In the genomic region with DNA sequence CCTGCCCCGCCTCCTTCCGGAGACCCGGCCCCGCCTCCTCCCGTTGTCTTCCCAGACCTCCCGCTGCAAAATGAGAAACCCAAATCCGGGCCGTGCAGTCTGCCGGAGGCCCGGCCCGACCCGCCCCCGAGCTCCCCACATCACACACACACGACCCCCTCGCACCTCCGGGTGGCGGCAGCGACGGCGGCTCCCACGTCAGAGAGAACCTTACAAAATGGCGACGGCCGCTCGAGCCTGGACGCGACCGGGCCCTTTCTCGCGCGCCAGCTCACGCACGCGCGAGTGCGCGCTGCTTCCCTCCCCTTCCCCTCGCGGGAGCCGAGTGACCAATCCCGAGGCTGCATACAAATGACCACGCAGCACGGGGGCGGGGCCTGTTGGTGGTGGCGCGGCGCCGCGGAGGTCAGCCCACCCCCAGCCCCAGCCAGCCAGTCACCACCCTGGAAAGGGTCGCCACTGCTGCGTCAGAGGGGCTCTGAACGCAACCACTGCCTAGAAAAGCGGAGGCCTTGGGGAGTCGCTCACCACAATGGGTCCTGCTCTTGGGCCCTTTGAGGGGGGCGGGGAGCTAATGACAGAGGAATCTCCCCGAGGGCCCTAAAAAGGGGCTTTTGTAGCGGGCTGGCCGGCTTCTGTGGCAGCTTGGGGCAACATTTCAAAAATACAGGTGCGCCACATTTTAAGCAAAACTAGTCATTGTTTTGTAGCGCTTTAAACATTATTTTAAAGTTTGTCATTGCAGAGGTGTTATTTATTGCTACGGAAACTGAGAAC, we compare ENCODE assay signal across 8 cellular contexts. TPM values are rescaled to one million over a fixed set of nuclear protein-coding genes. Genes with fewer than 3 reads are reported as not detected.
DNase-seq lines count a peak whose midpoint lies in the region; ATAC-seq and TF ChIP-seq lines count a peak whose summit lies in the region.

A gene with protein sequence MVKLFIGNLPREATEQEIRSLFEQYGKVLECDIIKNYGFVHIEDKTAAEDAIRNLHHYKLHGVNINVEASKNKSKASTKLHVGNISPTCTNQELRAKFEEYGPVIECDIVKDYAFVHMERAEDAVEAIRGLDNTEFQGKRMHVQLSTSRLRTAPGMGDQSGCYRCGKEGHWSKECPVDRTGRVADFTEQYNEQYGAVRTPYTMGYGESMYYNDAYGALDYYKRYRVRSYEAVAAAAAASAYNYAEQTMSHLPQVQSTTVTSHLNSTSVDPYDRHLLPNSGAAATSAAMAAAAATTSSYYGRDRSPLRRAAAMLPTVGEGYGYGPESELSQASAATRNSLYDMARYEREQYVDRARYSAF (minus strand): TSS at position 289 of the 777 bp plus-strand sequence. CDS start 808 bp downstream, outside the sequence.

- peak; percentile 82 for ATAC-seq in HG02623 (IDR thresholded peaks at IDR 0.05; ENCODE audit: unreplicated experiment)
- ATAC-seq in SK-N-SH treated with all-trans-retinoic acid at 6 μM for 48 hours: peak; percentile 94

- H3K9me3 ChIP-seq in suprapubic skin: no peaks in the 10 kb centered on the region

- no peak for TF ChIP-seq EP300 in suprapubic skin (IDR thresholded peaks at IDR 0.05)

- POLR2A ChIA-PET in GM10248 (lab: Yijun Ruan, JAX): interaction anchor here (0.6 to 2.2 kb wide), 15 partner anchors 18 to 366 kb away, joined by 3 to 12 read pairs (median 3); a partner anchor contains a TSS

- peak within 1 kb of the TSS; percentile 98 for H3K27ac ChIP-seq in suprapubic skin

- CTCF ChIA-PET in GM10248 (lab: Yijun Ruan, JAX): interaction anchor here (0.6 to 4.8 kb wide), 64 partner anchors 8 to 291 kb away, joined by 3 to 103 read pairs (median 5); a partner anchor contains a TSS

- DNase-seq in GM10248 (ENCODE audit: extremely low spot score): peak; percentile 98
- peak; percentile 98 for DNase-seq in NCI-H1092 treated with DMSO at 0.1 percent for 48 hours (lab: John Stamatoyannopoulos, UW)
- peak; percentile 95 for DNase-seq in activated naive CD4-positive, alpha-beta T cell treated with anti-CD3 and anti-CD28 coated beads, Interleukin-2, amount 50 U/mL, for 16 hours
- peak; percentile 94 for DNase-seq in globus pallidus (ENCODE audit: low spot score)
- peak; percentile 79 to 98 (median 93) for DNase-seq in nucleus accumbens (lab: John Stamatoyannopoulos, UW)
- DNase-seq in suprapubic skin (ENCODE audit: low spot score in 2 of 2): peak; percentile 98 to 99

- WGBS in suprapubic skin: 0% methylated on average over 40 of the region's 61 CpGs

- H3K27me3 ChIP-seq in suprapubic skin: no peaks in the 10 kb centered on the region

- TF ChIP-seq CTCF in GM10248 (IDR thresholded peaks at IDR 0.05; ENCODE audit: control extremely low read depth, extremely low read depth, low read depth, missing control alignments) (no peak), suprapubic skin (IDR thresholded peaks at IDR 0.05) (no peak)

- peaks cover 43% of the 10 kb centered on the region for H3K4me1 ChIP-seq in suprapubic skin

- H3K4me3 ChIP-seq in suprapubic skin: peak within 1 kb of the TSS; percentile 67

- H3K36me3 ChIP-seq in suprapubic skin: no peaks in the 10 kb centered on the region

- TF ChIP-seq POLR2A in suprapubic skin (IDR thresholded peaks at IDR 0.05): peak in 1 of 2 donors; percentile 77

TF ChIP-seq in SK-N-SH treated with all-trans-retinoic acid at 6 μM for 48 hours, 23 proteins besides CTCF, POLR2A, EP300 and RAD21:
- no peak for TF ChIP-seq RARB (CRISPR knock-in tag; IDR thresholded peaks at IDR 0.05)
- TF ChIP-seq ZFP3 (CRISPR knock-in tag; IDR thresholded peaks at IDR 0.05): 0 out of 2 replicates have a peak, but pooled peaks have one; percentile 48

RNA-seq across cellular contexts. Expression of the gene that starts here (rescaled TPM):
- total RNA-seq in suprapubic skin: 10 to 100 TPM; 16.7 to 27.1 (median 22.0) TPM

Comparison
In these comparisons a context has a peak if more than half of its experiments do, and no peak if none do; other contexts are left out.
1. Peak in every context shown above with its lines: DNase-seq, ATAC-seq, H3K4me3 ChIP-seq and H3K27ac ChIP-seq.